ENCODE assay signal across 1 cellular context in genomic region chr3:72086051-72086711, GRCh38.
A peak's percentile ranks its signal among the peaks of the same experiment; 100 is the strongest.
TF ChIP-seq lines count a peak whose summit lies in the region.

No MANE protein-coding gene starts in this region.

TF ChIP-seq in K562, 482 proteins besides CTCF, POLR2A, EP300 and RAD21 (continued from another document and continues in another):
- TF ChIP-seq ZNF384 (IDR thresholded peaks at IDR 0.05; ENCODE audit: low read depth, low read length) (0 out of 2 replicates have a peak, but pooled peaks have one; percentile 35), PREB (CRISPR knock-in tag; IDR thresholded peaks at IDR 0.05) (no peak), CBFA2T3 (IDR thresholded peaks at IDR 0.05) (peak; percentile 98), FOXO4 (CRISPR knock-in tag; IDR thresholded peaks at IDR 0.05) (no peak), ZNF395 (CRISPR knock-in tag; IDR thresholded peaks at IDR 0.05) (peak; percentile 56; the same call in 1 of the 2 replicates), ZKSCAN1 (IDR thresholded peaks at IDR 0.05; ENCODE audit: low read depth, low read length) (0 out of 2 replicates have a peak, but pooled peaks have one; percentile 17), MECOM (CRISPR knock-in tag; IDR thresholded peaks at IDR 0.05) (0 out of 2 replicates have a peak, but pooled peaks have one; percentile 42), SMARCC2 (IDR thresholded peaks at IDR 0.05; ENCODE audit: low read depth) (peak; percentile 94), ZNF77 (CRISPR knock-in tag; IDR thresholded peaks at IDR 0.05) (no peak), BRF2 (IDR thresholded peaks at IDR 0.05; ENCODE audit: borderline replicate concordance, insufficient read depth, insufficient read length) (no peak), ZNF12 (CRISPR knock-in tag; IDR thresholded peaks at IDR 0.05) (no peak), MLLT1 (IDR thresholded peaks at IDR 0.05) (no peak), ETS2 (tag; IDR thresholded peaks at IDR 0.05; ENCODE audit: borderline replicate concordance, poor library complexity, severe bottlenecking) (no peak), TEAD4 (IDR thresholded peaks at IDR 0.05; ENCODE audit: low read length) (peak; percentile 98), TEAD4 (CRISPR knock-in tag; IDR thresholded peaks at IDR 0.05; ENCODE audit: borderline replicate concordance) (no peak), RNF219 (CRISPR knock-in tag; IDR thresholded peaks at IDR 0.05) (no peak), TEAD1 (CRISPR knock-in tag; IDR thresholded peaks at IDR 0.05) (peak; percentile 59 to 70; a peak in 2 of 4 replicates), MEIS2 (IDR thresholded peaks at IDR 0.05; ENCODE audit: partially characterized antibody) (peak; percentile 82), KAT7 (CRISPR knock-in tag; IDR thresholded peaks at IDR 0.05; ENCODE audit: borderline replicate concordance) (no peak), HDAC3 (IDR thresholded peaks at IDR 0.05; ENCODE audit: borderline replicate concordance, partially characterized antibody) (peak; percentile 92), FUS (optimal IDR thresholded peaks at IDR 0.05; ENCODE audit: low read depth, low read length) (no peak), CREM (IDR thresholded peaks at IDR 0.05; ENCODE audit: low read depth) (peak; percentile 87), ZNF695 (CRISPR knock-in tag; IDR thresholded peaks at IDR 0.05) (no peak), RFX7 (CRISPR knock-in tag; IDR thresholded peaks at IDR 0.05) (no peak), NCOR1 (IDR thresholded peaks at IDR 0.05) (peak; percentile 96), RFX5 (IDR thresholded peaks at IDR 0.05; ENCODE audit: low read depth, low read length) (no peak), PHB (CRISPR knock-in tag; IDR thresholded peaks at IDR 0.05) (no peak), SRSF3 (IDR thresholded peaks at IDR 0.05; ENCODE audit: insufficient read depth, low read length) (no peak), CUX1 (CRISPR knock-in tag; IDR thresholded peaks at IDR 0.05) (no peak), NUFIP1 (IDR thresholded peaks at IDR 0.05; ENCODE audit: partially characterized antibody) (no peak), ETS1 (conservative IDR thresholded peaks at IDR 0.05; ENCODE audit: control insufficient read depth, low read depth, low read length) (0 out of 2 replicates have a peak, but pooled peaks have one; percentile 38), KLF13 (tag; IDR thresholded peaks at IDR 0.05; ENCODE audit: borderline replicate concordance, low read depth) (no peak), PRMT5 (CRISPR knock-in tag; IDR thresholded peaks at IDR 0.05) (no peak), E2F1 (CRISPR knock-in tag; IDR thresholded peaks at IDR 0.05) (no peak), RAD51 (IDR thresholded peaks at IDR 0.05; ENCODE audit: borderline replicate concordance, low read depth) (no peak), ZBTB26 (CRISPR knock-in tag; IDR thresholded peaks at IDR 0.05) (no peak), POLR3G (IDR thresholded peaks at IDR 0.05; ENCODE audit: extremely low read depth, insufficient read length, insufficient replicate concordance) (no peak), ZNF696 (CRISPR knock-in tag; conservative IDR thresholded peaks at IDR 0.05) (no peak), RFX1 (IDR thresholded peaks at IDR 0.05) (no peak), KDM1A (IDR thresholded peaks at IDR 0.05) (peak; percentile 84 to 90), STAG1 (CRISPR knock-in tag; IDR thresholded peaks at IDR 0.05; ENCODE audit: borderline replicate concordance) (no peak)
